Comparison of ENCODE assay signal across 20 cellular contexts in genomic region chr11:126734752-126735151, GRCh38.
"Had no signal": no experiment of that assay in that cellular context is flagged by ENCODE, and none has a peak within 500 bp of the region (broad histone marks: within the 10 kb centered on the region; RNA-seq: fewer than 3 reads in every experiment).

No MANE protein-coding gene starts in this region.

- H3K27ac ChIP-seq: SJSA1, SK-N-MC had no signal

- FAIRE-seq: RCC 7860 had no signal

- H3K4me3 ChIP-seq: SJSA1, SK-N-MC had no signal

- H3K36me3 ChIP-seq: SJSA1 had no signal

- DNase-seq: Karpas-422, KBM-7, MM.1S, NCI-H1092 treated with DMSO at 0.1 percent for 48 hours, NCI-H1436 treated with DMSO at 0.1 percent for 48 hours, NCI-H1694, NCI-H187 treated with DMSO at 0.1 percent for 48 hours, NCI-H2029 treated with DMSO at 0.1 percent for 48 hours, NCI-H2171 treated with DMSO at 0.1 percent for 48 hours, NCI-H345, NCI-H446 treated with DMSO at 0.1 percent for 48 hours, NCI-H510A treated with DMSO at 0.1 percent for 48 hours, NCI-H526, NCI-H82, Right ventricle myocardium superior, RPMI8226, SIG-M5 had no signal

- H3K9me3 ChIP-seq: SJSA1 had no signal

- H3K27me3 ChIP-seq: SJSA1 had no signal
